1 cellular context compared by ENCODE assay signal in the genomic region with DNA sequence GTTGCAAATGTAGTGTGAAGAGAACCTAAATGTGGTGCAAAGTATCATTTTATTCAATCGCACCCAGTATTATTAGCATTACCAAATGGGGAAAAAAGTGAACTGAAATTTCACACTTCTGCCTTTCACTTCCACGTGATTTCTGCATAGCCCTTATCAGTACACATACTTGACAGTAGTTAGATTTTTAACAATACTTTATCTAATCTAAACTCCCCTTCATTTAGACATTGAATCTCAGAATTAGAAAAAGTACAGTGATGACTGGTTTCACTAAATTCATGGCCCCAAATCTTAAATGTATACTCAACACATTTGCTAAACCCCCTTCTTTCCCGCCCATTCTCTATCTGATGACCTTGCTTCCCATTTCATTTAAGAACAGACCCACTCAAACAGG.
A peak's percentile ranks its signal among the peaks of the same experiment; 100 is the strongest.
TF ChIP-seq lines count a peak whose summit lies in the region.

No MANE protein-coding gene starts in this region.

TF ChIP-seq in GM12878, 131 proteins besides CTCF, POLR2A, EP300 and RAD21 (continued from another document):
- TF ChIP-seq ETV6 (conservative IDR thresholded peaks at IDR 0.05 in 1 of 2, IDR thresholded peaks at IDR 0.05 in 1 of 2; ENCODE audit: borderline replicate concordance in 1 of 2, low read depth in 1 of 2) (no peak), POLR2AphosphoS5 (IDR thresholded peaks at IDR 0.05; ENCODE audit: low read length) (no peak), RFX5 (IDR thresholded peaks at IDR 0.05; ENCODE audit: low read depth, low read length) (no peak), RAD51 (IDR thresholded peaks at IDR 0.05) (peak; percentile 85), SP1 (IDR thresholded peaks at IDR 0.05; ENCODE audit: low read depth, low read length) (no peak), TCF7 (IDR thresholded peaks at IDR 0.05; ENCODE audit: borderline replicate concordance) (no peak), GABPA (IDR thresholded peaks at IDR 0.05; ENCODE audit: low read depth) (0 out of 2 replicates have a peak, but pooled peaks have one; percentile 47), ASH2L (IDR thresholded peaks at IDR 0.05; ENCODE audit: borderline replicate concordance, low read depth) (no peak), IKZF2 (IDR thresholded peaks at IDR 0.05) (peak; percentile 61 to 80; a peak in 3 of 4 replicates), NBN (IDR thresholded peaks at IDR 0.05) (peak; percentile 76; the same call in 1 of the 2 replicates), CEBPB (IDR thresholded peaks at IDR 0.05; ENCODE audit: borderline replicate concordance in 1 of 2, low read depth in 2 of 2, low read length in 2 of 2) (no peak)
- TF ChIP-seq, protein P1, sequence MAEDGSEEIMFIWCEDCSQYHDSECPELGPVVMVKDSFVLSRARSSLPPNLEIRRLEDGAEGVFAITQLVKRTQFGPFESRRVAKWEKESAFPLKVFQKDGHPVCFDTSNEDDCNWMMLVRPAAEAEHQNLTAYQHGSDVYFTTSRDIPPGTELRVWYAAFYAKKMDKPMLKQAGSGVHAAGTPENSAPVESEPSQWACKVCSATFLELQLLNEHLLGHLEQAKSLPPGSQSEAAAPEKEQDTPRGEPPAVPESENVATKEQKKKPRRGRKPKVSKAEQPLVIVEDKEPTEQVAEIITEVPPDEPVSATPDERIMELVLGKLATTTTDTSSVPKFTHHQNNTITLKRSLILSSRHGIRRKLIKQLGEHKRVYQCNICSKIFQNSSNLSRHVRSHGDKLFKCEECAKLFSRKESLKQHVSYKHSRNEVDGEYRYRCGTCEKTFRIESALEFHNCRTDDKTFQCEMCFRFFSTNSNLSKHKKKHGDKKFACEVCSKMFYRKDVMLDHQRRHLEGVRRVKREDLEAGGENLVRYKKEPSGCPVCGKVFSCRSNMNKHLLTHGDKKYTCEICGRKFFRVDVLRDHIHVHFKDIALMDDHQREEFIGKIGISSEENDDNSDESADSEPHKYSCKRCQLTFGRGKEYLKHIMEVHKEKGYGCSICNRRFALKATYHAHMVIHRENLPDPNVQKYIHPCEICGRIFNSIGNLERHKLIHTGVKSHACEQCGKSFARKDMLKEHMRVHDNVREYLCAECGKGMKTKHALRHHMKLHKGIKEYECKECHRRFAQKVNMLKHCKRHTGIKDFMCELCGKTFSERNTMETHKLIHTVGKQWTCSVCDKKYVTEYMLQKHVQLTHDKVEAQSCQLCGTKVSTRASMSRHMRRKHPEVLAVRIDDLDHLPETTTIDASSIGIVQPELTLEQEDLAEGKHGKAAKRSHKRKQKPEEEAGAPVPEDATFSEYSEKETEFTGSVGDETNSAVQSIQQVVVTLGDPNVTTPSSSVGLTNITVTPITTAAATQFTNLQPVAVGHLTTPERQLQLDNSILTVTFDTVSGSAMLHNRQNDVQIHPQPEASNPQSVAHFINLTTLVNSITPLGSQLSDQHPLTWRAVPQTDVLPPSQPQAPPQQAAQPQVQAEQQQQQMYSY (CRISPR knock-in tag; IDR thresholded peaks at IDR 0.05): no peak
- TF ChIP-seq, protein P2, sequence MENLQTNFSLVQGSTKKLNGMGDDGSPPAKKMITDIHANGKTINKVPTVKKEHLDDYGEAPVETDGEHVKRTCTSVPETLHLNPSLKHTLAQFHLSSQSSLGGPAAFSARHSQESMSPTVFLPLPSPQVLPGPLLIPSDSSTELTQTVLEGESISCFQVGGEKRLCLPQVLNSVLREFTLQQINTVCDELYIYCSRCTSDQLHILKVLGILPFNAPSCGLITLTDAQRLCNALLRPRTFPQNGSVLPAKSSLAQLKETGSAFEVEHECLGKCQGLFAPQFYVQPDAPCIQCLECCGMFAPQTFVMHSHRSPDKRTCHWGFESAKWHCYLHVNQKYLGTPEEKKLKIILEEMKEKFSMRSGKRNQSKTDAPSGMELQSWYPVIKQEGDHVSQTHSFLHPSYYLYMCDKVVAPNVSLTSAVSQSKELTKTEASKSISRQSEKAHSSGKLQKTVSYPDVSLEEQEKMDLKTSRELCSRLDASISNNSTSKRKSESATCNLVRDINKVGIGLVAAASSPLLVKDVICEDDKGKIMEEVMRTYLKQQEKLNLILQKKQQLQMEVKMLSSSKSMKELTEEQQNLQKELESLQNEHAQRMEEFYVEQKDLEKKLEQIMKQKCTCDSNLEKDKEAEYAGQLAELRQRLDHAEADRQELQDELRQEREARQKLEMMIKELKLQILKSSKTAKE (IDR thresholded peaks at IDR 0.05; ENCODE audit: low read depth, poor library complexity, severe bottlenecking): peak; percentile 71
- TF ChIP-seq, protein P3, sequence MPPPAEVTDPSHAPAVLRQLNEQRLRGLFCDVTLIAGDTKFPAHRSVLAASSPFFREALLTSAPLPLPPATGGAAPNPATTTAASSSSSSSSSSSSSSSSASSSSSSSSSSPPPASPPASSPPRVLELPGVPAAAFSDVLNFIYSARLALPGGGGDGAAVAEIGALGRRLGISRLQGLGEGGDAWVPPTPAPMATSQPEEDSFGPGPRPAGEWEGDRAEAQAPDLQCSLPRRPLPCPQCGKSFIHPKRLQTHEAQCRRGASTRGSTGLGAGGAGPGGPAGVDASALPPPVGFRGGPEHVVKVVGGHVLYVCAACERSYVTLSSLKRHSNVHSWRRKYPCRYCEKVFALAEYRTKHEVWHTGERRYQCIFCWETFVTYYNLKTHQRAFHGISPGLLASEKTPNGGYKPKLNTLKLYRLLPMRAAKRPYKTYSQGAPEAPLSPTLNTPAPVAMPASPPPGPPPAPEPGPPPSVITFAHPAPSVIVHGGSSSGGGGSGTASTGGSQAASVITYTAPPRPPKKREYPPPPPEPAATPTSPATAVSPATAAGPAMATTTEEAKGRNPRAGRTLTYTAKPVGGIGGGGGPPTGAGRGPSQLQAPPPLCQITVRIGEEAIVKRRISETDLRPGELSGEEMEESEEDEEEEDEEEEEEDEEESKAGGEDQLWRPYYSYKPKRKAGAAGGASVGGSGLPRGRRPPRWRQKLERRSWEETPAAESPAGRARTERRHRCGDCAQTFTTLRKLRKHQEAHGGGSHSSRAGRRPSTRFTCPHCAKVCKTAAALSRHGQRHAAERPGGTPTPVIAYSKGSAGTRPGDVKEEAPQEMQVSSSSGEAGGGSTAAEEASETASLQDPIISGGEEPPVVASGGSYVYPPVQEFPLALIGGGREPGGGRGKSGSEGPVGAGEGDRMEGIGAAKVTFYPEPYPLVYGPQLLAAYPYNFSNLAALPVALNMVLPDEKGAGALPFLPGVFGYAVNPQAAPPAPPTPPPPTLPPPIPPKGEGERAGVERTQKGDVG (CRISPR knock-in tag; IDR thresholded peaks at IDR 0.05): no peak
